ENCODE assay signal across 8 cellular contexts in genomic region chr5:95760291-95761191, GRCh38. TPM values are rescaled to one million over a fixed set of nuclear protein-coding genes. Genes with fewer than 3 reads are reported as not detected.
DNase-seq lines count a peak whose midpoint lies in the region; ATAC-seq and TF ChIP-seq lines count a peak whose summit lies in the region.

No MANE protein-coding gene starts in this region.

- no peak for TF ChIP-seq CTCF in GM20000 (IDR thresholded peaks at IDR 0.05; ENCODE audit: extremely low read depth, missing control alignments)
- TF ChIP-seq CTCF in VCaP (conservative IDR thresholded peaks at IDR 0.05) = no peak
- no peak for TF ChIP-seq CTCF in heart right ventricle (IDR thresholded peaks at IDR 0.05)

- H3K27ac ChIP-seq in VCaP (peak overlapping the region; percentile 97), heart right ventricle (peak overlapping the region in 5 of 10 donors; percentile 2 to 60 (median 32))

- H3K4me1 ChIP-seq in heart right ventricle = peaks cover 7 to 44% (median 24%) of the 10 kb centered on the region in 9 donors

- peak overlapping the region in 3 of 10 donors; percentile 0 to 25 (median 15) for H3K4me3 ChIP-seq in heart right ventricle

- peaks cover 0 to 52% (median 9%) of the 10 kb centered on the region in 9 donors for H3K36me3 ChIP-seq in heart right ventricle

- DNase-seq in EH (ENCODE audit: low read depth) (peak; percentile 99), GM20000 (ENCODE audit: low spot score) (peak; percentile 58), heart right ventricle (no peak), stromal cell of bone marrow (ENCODE audit: low read depth) (peak; percentile 64), SHP77 treated with DMSO at 0.1 percent for 48 hours (lab: John Stamatoyannopoulos, UW) (no peak), mesenteric fat pad (ENCODE audit: low spot score) (no peak)

- ATAC-seq in HG03571 (IDR thresholded peaks at IDR 0.05; ENCODE audit: unreplicated experiment) (peak; percentile 87), heart right ventricle (peak in 7 of 8 donors; percentile 33 to 73 (median 53))

- 68% methylated on average over 3 of the region's 3 CpGs for WGBS in heart right ventricle, 2 donors

- intact Hi-C loops in heart right ventricle (cut with DNase I) = no loop called here

- no peaks in the 10 kb centered on the region for H3K27me3 ChIP-seq in heart right ventricle

- no peaks in the 10 kb centered on the region for H3K9me3 ChIP-seq in heart right ventricle

RNA-seq across cellular contexts. Expression of gene RHOBTB3, which starts 29.4 kb away (rescaled TPM):
- total RNA-seq in heart right ventricle (100 to 1,000 TPM in 2 of 10 donors, 10 to 100 TPM in 8; 73.1 to 124 (median 94.4) TPM), mesenteric fat pad (160 TPM)
- polyA plus RNA-seq in heart right ventricle = 10 to 100 TPM; 15.0 to 30.4 TPM

Comparison
In these comparisons a context has a peak if more than half of its experiments do, and no peak if none do; other contexts are left out.
1. DNase-seq: peak in EH (single experiment), GM20000 (single experiment) and stromal cell of bone marrow (single experiment); none in heart right ventricle (0 of 2), SHP77 treated with DMSO at 0.1 percent for 48 hours (single experiment) and mesenteric fat pad (single experiment).